In the genomic region with DNA sequence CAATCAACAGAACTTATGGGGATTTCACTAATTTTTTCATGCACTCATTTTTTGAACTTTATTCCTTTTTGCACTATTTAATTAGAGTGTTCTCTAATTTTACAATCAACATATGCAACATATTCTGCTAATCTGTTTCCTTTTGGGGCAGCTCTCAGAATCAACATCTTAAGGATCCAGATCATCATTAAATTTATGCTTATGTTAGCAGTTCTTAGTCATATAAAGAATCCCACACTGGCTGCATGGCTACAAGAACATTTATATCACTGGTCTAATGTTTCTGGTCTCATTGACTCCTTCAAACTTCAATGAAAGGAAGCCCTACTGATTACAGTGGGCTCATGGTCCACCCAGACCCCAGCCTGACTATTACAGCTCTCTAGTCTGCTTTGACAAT, we compare ENCODE assay signal across 10 cellular contexts.
"Had no signal": no experiment of that assay in that cellular context is flagged by ENCODE, and none has a peak within 500 bp of the region (broad histone marks: within the 10 kb centered on the region; RNA-seq: fewer than 3 reads in every experiment).

No MANE protein-coding gene starts in this region.

- H2AFZ ChIP-seq: GM23248, GM23338 had no signal

- DNase-seq: GM23248, GOT3, H9, HCEC 1CT, HFFc6 had no signal

- H3K27ac ChIP-seq: GM23248 had no signal

- FAIRE-seq: H1, H54 had no signal

- ATAC-seq: GM23338, HCT116 had no signal

- H3K9ac ChIP-seq: GM23248 had no signal

- H3K36me3 ChIP-seq: HAP-1 had no signal

- H3K4me1 ChIP-seq: HAP-1 had no signal

- H3K4me3 ChIP-seq: GM23248, GM23338, HAP-1 had no signal

- H3K9me3 ChIP-seq: HAP-1 had no signal

- H3K4me2 ChIP-seq: GM23338 had no signal
